8 cellular contexts compared by ENCODE assay signal in the genomic region with DNA sequence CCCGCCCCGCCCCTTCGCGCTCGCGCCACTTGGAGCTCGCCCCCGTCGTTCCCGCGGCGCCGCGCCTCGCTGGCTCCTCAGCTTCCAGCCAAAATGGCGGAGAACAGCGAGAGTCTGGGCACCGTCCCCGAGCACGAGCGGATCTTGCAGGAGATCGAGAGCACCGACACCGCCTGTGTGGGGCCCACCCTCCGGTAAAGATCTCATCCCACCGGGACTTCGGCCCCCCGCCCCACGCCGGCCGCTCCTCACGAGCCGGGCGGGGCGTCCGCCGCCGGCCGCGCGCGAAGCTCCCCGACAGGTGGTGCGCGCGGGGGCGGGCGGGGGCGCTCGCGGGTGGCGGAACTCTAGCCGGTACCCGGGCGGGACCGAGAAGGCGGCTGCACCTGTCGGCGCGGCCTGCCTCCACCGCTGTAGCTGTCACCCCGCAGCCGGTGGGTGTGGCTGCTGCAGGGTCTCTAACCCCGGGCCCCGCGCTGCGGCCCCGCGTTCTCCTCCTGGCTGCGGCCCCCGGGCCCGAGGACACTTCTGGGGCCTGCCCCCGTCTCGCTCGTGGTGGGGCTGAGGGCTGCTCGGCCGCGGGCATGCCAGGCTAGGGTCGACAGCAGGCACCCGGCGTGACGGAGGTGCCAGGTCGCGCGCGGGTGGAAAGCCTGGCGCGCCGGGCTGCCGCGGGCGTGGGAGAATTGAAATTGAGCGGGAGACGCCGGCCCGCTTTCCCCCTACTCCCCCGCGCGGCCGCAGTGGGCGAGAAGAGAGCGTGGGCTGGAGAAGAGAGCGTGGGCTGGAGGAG. TPM values are rescaled to one million over a fixed set of nuclear protein-coding genes. Genes with fewer than 3 reads are reported as not detected.
DNase-seq lines count a peak whose midpoint lies in the region; ATAC-seq and TF ChIP-seq lines count a peak whose summit lies in the region.

A gene with protein sequence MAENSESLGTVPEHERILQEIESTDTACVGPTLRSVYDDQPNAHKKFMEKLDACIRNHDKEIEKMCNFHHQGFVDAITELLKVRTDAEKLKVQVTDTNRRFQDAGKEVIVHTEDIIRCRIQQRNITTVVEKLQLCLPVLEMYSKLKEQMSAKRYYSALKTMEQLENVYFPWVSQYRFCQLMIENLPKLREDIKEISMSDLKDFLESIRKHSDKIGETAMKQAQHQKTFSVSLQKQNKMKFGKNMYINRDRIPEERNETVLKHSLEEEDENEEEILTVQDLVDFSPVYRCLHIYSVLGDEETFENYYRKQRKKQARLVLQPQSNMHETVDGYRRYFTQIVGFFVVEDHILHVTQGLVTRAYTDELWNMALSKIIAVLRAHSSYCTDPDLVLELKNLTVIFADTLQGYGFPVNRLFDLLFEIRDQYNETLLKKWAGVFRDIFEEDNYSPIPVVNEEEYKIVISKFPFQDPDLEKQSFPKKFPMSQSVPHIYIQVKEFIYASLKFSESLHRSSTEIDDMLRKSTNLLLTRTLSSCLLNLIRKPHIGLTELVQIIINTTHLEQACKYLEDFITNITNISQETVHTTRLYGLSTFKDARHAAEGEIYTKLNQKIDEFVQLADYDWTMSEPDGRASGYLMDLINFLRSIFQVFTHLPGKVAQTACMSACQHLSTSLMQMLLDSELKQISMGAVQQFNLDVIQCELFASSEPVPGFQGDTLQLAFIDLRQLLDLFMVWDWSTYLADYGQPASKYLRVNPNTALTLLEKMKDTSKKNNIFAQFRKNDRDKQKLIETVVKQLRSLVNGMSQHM (plus strand): TSS at position 80 of the 793 bp plus-strand sequence. CDS start 14 bp downstream, at position 94.

- H3K27ac Mint-ChIP-seq in IgD-negative memory B cell (peak within 1 kb of the TSS; percentile 89 to 94 (median 94)), nephron progenitor cell (no peak within 1 kb of the TSS)
- H3K27ac Mint-ChIP-seq in stimulated activated naive CD8-positive, alpha-beta T cell treated with anti-CD3 and anti-CD28 coated beads, Interleukin-15, Interleukin-2, amounts not matched to agents 100 ng/mL and 50 ng/mL, for 24 hours = peak within 1 kb of the TSS; percentile 83

- H3K4me3 ChIP-seq in DOHH2 (ENCODE audit: low read length) (peak within 1 kb of the TSS; percentile 75), fibroblast of the aortic adventitia (ENCODE audit: low read depth, low read length) (peak within 1 kb of the TSS; percentile 83)

- ATAC-seq in GM21529 (IDR thresholded peaks at IDR 0.05; ENCODE audit: unreplicated experiment) = peak; percentile 73

- peaks cover 2% of the 10 kb centered on the region for H3K36me3 Mint-ChIP-seq in IgD-negative memory B cell
- H3K36me3 Mint-ChIP-seq in nephron progenitor cell (ENCODE audit: low read depth) = peaks cover 6% of the 10 kb centered on the region
- H3K36me3 Mint-ChIP-seq in stimulated activated naive CD8-positive, alpha-beta T cell treated with anti-CD3 and anti-CD28 coated beads, Interleukin-15, Interleukin-2, amounts not matched to agents 100 ng/mL and 50 ng/mL, for 24 hours (ENCODE audit: low read depth) = peaks cover 5% of the 10 kb centered on the region

- H3K27ac ChIP-seq in DOHH2 (ENCODE audit: low read depth, low read length) = peak within 1 kb of the TSS; percentile 28; the same call in 1 of the 2 replicates

- no peaks in the 10 kb centered on the region for H3K36me3 ChIP-seq in DOHH2 (ENCODE audit: control insufficient read depth, low read length)

- H4K20me1 ChIP-seq in DOHH2 (ENCODE audit: control insufficient read depth, insufficient read depth, low read depth, low read length) = no peaks in the 10 kb centered on the region

- peak; percentile 74 for TF ChIP-seq POLR2A in Raji (IDR thresholded peaks at IDR 0.05; ENCODE audit: insufficient read depth, low read depth, low read length)

- peaks cover 6% of the 10 kb centered on the region for H3F3A ChIP-seq in DOHH2 (ENCODE audit: control insufficient read depth, insufficient read depth)

- peaks cover 13% of the 10 kb centered on the region for H3K79me2 ChIP-seq in DOHH2 (ENCODE audit: control insufficient read depth, low read length)

- peaks cover 20% of the 10 kb centered on the region for H3K4me1 ChIP-seq in DOHH2 (ENCODE audit: control insufficient read depth, low read length)

- H3K4me1 Mint-ChIP-seq in IgD-negative memory B cell (peaks cover 25 to 33% (median 32%) of the 10 kb centered on the region in 3 donors), nephron progenitor cell (peaks cover 24% of the 10 kb centered on the region)
- H3K4me1 Mint-ChIP-seq in stimulated activated naive CD8-positive, alpha-beta T cell treated with anti-CD3 and anti-CD28 coated beads, Interleukin-15, Interleukin-2, amounts not matched to agents 100 ng/mL and 50 ng/mL, for 24 hours (ENCODE audit: low read depth) = peaks cover 38% of the 10 kb centered on the region

- no peaks in the 10 kb centered on the region for H3K9me2 ChIP-seq in DOHH2 (replicated peaks; ENCODE audit: control insufficient read depth, low read length)

- TF ChIP-seq CTCF in DOHH2 (IDR thresholded peaks at IDR 0.05; ENCODE audit: low read depth, low read length, poor library complexity, severe bottlenecking) (peak; percentile 30), fibroblast of the aortic adventitia (IDR thresholded peaks at IDR 0.05; ENCODE audit: insufficient read depth, low read length) (no peak), nephron progenitor cell (IDR thresholded peaks at IDR 0.05) (no peak)

- H3K27me3 ChIP-seq in DOHH2 (ENCODE audit: control insufficient read depth, low read length) = peaks cover 17% of the 10 kb centered on the region

- H3K4me3 Mint-ChIP-seq in IgD-negative memory B cell (peak within 1 kb of the TSS; percentile 84 to 98 (median 94)), nephron progenitor cell (peak within 1 kb of the TSS; percentile 94)
- H3K4me3 Mint-ChIP-seq in stimulated activated naive CD8-positive, alpha-beta T cell treated with anti-CD3 and anti-CD28 coated beads, Interleukin-15, Interleukin-2, amounts not matched to agents 100 ng/mL and 50 ng/mL, for 24 hours = peak within 1 kb of the TSS; percentile 83

- H3K4me2 ChIP-seq in DOHH2 (ENCODE audit: low read length) = peak within 1 kb of the TSS; percentile 97

- peak; percentile 84 for DNase-seq in activated effector memory CD4-positive, alpha-beta T cell treated with Interleukin-2 at 50 U/mL for 16 hours
- DNase-seq in fibroblast of the aortic adventitia (ENCODE audit: low read depth) = peak; percentile 66
- DNase-seq in nephron progenitor cell = peak; percentile 75

- no peaks in the 10 kb centered on the region for H3K27me3 Mint-ChIP-seq in IgD-negative memory B cell
- peaks cover 24% of the 10 kb centered on the region for H3K27me3 Mint-ChIP-seq in nephron progenitor cell (ENCODE audit: low read depth, poor library complexity)
- no peaks in the 10 kb centered on the region for H3K27me3 Mint-ChIP-seq in stimulated activated naive CD8-positive, alpha-beta T cell treated with anti-CD3 and anti-CD28 coated beads, Interleukin-15, Interleukin-2, amounts not matched to agents 100 ng/mL and 50 ng/mL, for 24 hours

- H3K9me3 ChIP-seq in DOHH2 (ENCODE audit: control insufficient read depth, insufficient read depth, low read length) = no peaks in the 10 kb centered on the region

- H3K9me3 Mint-ChIP-seq in IgD-negative memory B cell (no peaks in the 10 kb centered on the region), nephron progenitor cell (peaks cover 16% of the 10 kb centered on the region)
- no peaks in the 10 kb centered on the region for H3K9me3 Mint-ChIP-seq in stimulated activated naive CD8-positive, alpha-beta T cell treated with anti-CD3 and anti-CD28 coated beads, Interleukin-15, Interleukin-2, amounts not matched to agents 100 ng/mL and 50 ng/mL, for 24 hours

RNA-seq across cellular contexts. Expression of the gene that starts here (rescaled TPM):
- polyA plus RNA-seq in IgD-negative memory B cell = 12.4 TPM
- 1.1 and 16.5 TPM in 2 replicates for total RNA-seq in fibroblast of the aortic adventitia (ENCODE audit: low replicate concordance)

Comparison
In these comparisons a context has a peak if more than half of its experiments do, and no peak if none do; other contexts are left out.
1. Peak in every context shown above with its lines: DNase-seq, ATAC-seq, H3K4me3 ChIP-seq and H3K27ac ChIP-seq.